In genomic region chrY:6968191-6968590, GRCh38 we compare ENCODE assay signal across 21 cellular contexts. TPM values are rescaled to one million over a fixed set of nuclear protein-coding genes. Genes with fewer than 3 reads are reported as not detected.
A peak's percentile ranks its signal among the peaks of the same experiment; 100 is the strongest.
DNase-seq lines count a peak whose midpoint lies in the region; FAIRE-seq and TF ChIP-seq lines count a peak whose summit lies in the region.
"Had no signal": no experiment of that assay in that cellular context is flagged by ENCODE, and none has a peak within 500 bp of the region (broad histone marks: within the 10 kb centered on the region; RNA-seq: fewer than 3 reads in every experiment).

No MANE protein-coding gene starts in this region.

- no peak overlapping the region for H3K27ac ChIP-seq in colonic mucosa
- H3K27ac ChIP-seq: A549 had no signal

- H3K27me3 ChIP-seq in bronchial epithelial cell (ENCODE audit: control insufficient read depth, insufficient read depth, low read length) = no peaks in the 10 kb centered on the region
- H3K27me3 ChIP-seq in HAP-1 (ENCODE audit: low read depth) = no peaks in the 10 kb centered on the region
- no peaks in the 10 kb centered on the region for H3K27me3 ChIP-seq in colonic mucosa

- no peak overlapping the region for H3K9ac ChIP-seq in colonic mucosa (ENCODE audit: low read depth in 2 of 2, low read length in 2 of 2)

- H3K9me3 ChIP-seq in HAP-1 (no peaks in the 10 kb centered on the region), colonic mucosa (no peaks in the 10 kb centered on the region)
- H3K9me3 ChIP-seq: A549 had no signal

- H3K4me3 ChIP-seq in bronchial epithelial cell (ENCODE audit: low read depth, low read length) (no peak overlapping the region), HAP-1 (no peak overlapping the region), colonic mucosa (no peak overlapping the region)
- H3K4me3 ChIP-seq: A549 had no signal

- DNase-seq in GM03348 (ENCODE audit: low spot score) (peak; percentile 5), bronchial epithelial cell (ENCODE audit: low read depth) (peak; percentile 52), kidney glomerular epithelial cell (lab: John Stamatoyannopoulos, UW) (peak; percentile 7), HAP-1 (ENCODE audit: low spot score in 2 of 2) (no peak), colonic mucosa (no peak), SHP77 treated with DMSO at 0.1 percent for 48 hours (lab: John Stamatoyannopoulos, UW) (no peak)
- DNase-seq: 8988T; ACHN; C1 segment of cervical spinal cord; Calu3; CD4-positive, alpha-beta memory T cell; COR-L47; DMS53; DMS79 treated with DMSO at 0.1 percent for 48 hours; GF-D8; H7 had no signal

- TF ChIP-seq CTCF in bronchial epithelial cell (IDR thresholded peaks at IDR 0.05; ENCODE audit: insufficient read depth, low read length, severe bottlenecking) (no peak), colonic mucosa (IDR thresholded peaks at IDR 0.05) (no peak)

- intact Hi-C loops in colonic mucosa (cut with DNase I) = no loop called here

- FAIRE-seq in bronchial epithelial cell (lab: Jason Lieb, UNC) = no peak
- FAIRE-seq: A549, GM12892, H1 had no signal

- no peaks in the 10 kb centered on the region for H3K36me3 ChIP-seq in bronchial epithelial cell (ENCODE audit: control insufficient read depth, insufficient read depth, low read length)
- H3K36me3 ChIP-seq in HAP-1 (replicated peaks) = no peaks in the 10 kb centered on the region
- H3K36me3 ChIP-seq in colonic mucosa = no peaks in the 10 kb centered on the region

- H3K4me1 ChIP-seq in HAP-1 (no peaks in the 10 kb centered on the region), colonic mucosa (no peaks in the 10 kb centered on the region)
- H3K4me1 ChIP-seq: A549 had no signal

- in situ Hi-C loops in HAP-1 (cut with MboI; ENCODE audit: low sequenced_read_pairs) = no loop called here

RNA-seq across cellular contexts. Expression of gene AMELY, which starts 56.6 kb away (rescaled TPM):
- total RNA-seq in bronchial epithelial cell (not detected in 2 replicates), colonic mucosa (not detected)
- total RNA-seq: Calu3; CD4-positive, alpha-beta memory T cell; Daoy; G401; H1; H7 had no signal

RNA-seq across cellular contexts. Expression of gene TBL1Y, which starts 57.7 kb away (rescaled TPM):
- total RNA-seq in bronchial epithelial cell = 2.9 TPM in 1 of 2 replicates, not detected in the other
- not detected for total RNA-seq in colonic mucosa
- total RNA-seq: Calu3; CD4-positive, alpha-beta memory T cell; Daoy; G401; H7 had no signal

Comparison
In these comparisons a context has a peak if more than half of its experiments do, and no peak if none do; other contexts are left out.
1. DNase-seq: peak in GM03348 (single experiment), bronchial epithelial cell (single experiment) and kidney glomerular epithelial cell (single experiment); none in HAP-1 (0 of 2), colonic mucosa (single experiment) and SHP77 treated with DMSO at 0.1 percent for 48 hours (single experiment).